1 cellular context compared by ENCODE assay signal in the genomic region with DNA sequence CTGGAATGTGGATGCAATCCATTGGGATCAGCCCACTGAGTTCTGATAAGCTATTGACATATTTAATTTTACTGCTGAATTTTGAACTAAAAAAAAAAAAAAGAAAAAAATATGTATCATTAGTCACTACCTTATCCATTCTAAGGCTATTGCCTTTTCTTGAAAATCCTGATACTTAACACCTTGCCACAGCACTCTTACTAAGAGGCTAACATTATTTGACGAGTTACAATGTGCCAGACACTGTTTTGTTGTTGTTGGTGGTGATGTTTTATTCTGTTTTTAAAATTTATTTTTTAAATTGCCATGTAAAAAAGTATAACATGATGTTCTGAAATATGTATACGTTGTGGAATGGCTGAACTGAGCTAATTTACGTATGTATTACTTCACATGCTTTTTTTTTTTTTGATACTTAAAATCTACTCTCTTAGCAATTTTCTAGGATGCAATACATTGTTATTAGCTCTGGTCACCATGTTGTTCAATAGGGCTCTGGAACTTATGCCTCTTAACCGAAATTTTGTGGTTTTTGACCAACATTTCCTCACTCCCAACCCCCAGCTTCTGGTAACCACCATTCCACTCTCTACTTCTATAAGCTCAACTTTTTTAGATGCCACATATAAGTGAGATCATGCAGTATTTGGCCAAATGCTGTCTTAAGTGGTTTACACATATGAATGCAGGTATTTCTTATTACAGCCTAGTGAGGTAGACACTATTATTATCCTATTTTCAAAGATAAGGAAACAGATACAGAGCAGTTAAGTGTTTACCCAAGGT.
TF ChIP-seq lines count a peak whose summit lies in the region.

No MANE protein-coding gene starts in this region.

TF ChIP-seq in K562, 482 proteins besides CTCF, POLR2A, EP300 and RAD21 (continued from another document):
- TF ChIP-seq, protein P1, sequence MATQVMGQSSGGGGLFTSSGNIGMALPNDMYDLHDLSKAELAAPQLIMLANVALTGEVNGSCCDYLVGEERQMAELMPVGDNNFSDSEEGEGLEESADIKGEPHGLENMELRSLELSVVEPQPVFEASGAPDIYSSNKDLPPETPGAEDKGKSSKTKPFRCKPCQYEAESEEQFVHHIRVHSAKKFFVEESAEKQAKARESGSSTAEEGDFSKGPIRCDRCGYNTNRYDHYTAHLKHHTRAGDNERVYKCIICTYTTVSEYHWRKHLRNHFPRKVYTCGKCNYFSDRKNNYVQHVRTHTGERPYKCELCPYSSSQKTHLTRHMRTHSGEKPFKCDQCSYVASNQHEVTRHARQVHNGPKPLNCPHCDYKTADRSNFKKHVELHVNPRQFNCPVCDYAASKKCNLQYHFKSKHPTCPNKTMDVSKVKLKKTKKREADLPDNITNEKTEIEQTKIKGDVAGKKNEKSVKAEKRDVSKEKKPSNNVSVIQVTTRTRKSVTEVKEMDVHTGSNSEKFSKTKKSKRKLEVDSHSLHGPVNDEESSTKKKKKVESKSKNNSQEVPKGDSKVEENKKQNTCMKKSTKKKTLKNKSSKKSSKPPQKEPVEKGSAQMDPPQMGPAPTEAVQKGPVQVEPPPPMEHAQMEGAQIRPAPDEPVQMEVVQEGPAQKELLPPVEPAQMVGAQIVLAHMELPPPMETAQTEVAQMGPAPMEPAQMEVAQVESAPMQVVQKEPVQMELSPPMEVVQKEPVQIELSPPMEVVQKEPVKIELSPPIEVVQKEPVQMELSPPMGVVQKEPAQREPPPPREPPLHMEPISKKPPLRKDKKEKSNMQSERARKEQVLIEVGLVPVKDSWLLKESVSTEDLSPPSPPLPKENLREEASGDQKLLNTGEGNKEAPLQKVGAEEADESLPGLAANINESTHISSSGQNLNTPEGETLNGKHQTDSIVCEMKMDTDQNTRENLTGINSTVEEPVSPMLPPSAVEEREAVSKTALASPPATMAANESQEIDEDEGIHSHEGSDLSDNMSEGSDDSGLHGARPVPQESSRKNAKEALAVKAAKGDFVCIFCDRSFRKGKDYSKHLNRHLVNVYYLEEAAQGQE (CRISPR knock-in tag; IDR thresholded peaks at IDR 0.05; ENCODE audit: low read depth) = no peak
- TF ChIP-seq XRCC4 (IDR thresholded peaks at IDR 0.05; ENCODE audit: extremely low read depth, insufficient read depth, insufficient read length) (no peak), TCFL5 (CRISPR knock-in tag; conservative IDR thresholded peaks at IDR 0.05) (no peak), PCBP2 (IDR thresholded peaks at IDR 0.05; ENCODE audit: low read depth, low read length, poor library complexity, severe bottlenecking) (no peak), ZFP36 (IDR thresholded peaks at IDR 0.05; ENCODE audit: low read depth, low read length, partially characterized antibody) (no peak)
- TF ChIP-seq, protein P2, sequence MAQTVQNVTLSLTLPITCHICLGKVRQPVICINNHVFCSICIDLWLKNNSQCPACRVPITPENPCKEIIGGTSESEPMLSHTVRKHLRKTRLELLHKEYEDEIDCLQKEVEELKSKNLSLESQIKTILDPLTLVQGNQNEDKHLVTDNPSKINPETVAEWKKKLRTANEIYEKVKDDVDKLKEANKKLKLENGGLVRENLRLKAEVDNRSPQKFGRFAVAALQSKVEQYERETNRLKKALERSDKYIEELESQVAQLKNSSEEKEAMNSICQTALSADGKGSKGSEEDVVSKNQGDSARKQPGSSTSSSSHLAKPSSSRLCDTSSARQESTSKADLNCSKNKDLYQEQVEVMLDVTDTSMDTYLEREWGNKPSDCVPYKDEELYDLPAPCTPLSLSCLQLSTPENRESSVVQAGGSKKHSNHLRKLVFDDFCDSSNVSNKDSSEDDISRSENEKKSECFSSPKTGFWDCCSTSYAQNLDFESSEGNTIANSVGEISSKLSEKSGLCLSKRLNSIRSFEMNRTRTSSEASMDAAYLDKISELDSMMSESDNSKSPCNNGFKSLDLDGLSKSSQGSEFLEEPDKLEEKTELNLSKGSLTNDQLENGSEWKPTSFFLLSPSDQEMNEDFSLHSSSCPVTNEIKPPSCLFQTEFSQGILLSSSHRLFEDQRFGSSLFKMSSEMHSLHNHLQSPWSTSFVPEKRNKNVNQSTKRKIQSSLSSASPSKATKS (CRISPR knock-in tag; IDR thresholded peaks at IDR 0.05) = no peak
